In genomic region chr7:109641445-109641844, GRCh38 we compare ENCODE assay signal across 19 cellular contexts.
"Had no signal": no experiment of that assay in that cellular context is flagged by ENCODE, and none has a peak within 500 bp of the region (broad histone marks: within the 10 kb centered on the region; RNA-seq: fewer than 3 reads in every experiment).

No MANE protein-coding gene starts in this region.

- H3K4me3 ChIP-seq: cardiac muscle cell, lung, sigmoid colon, spleen, tibial nerve, uterus had no signal

- DNase-seq: activated CD4-positive, alpha-beta T cell treated with anti-CD3 and anti-CD28 coated beads for 1 hour; activated CD4-positive, alpha-beta T cell treated with anti-CD3 and anti-CD28 coated beads, Interleukin-2, amount 50 U/mL, for 4 hours; dermis blood vessel endothelial cell; effector memory CD8-positive, alpha-beta T cell; kidney; midbrain; sigmoid colon; spleen; stimulated activated naive CD8-positive, alpha-beta T cell treated with anti-CD3 and anti-CD28 coated beads, Interleukin-15, Interleukin-2, amounts not matched to agents 100 U/mL and 50 U/mL, for 24 hours; T-cell; T-helper 9 cell; uterus had no signal

- H3K9me3 ChIP-seq: sigmoid colon, tibial nerve, uterus had no signal

- H3K4me1 ChIP-seq: parathyroid adenoma, sigmoid colon, spleen, tibial nerve, uterus had no signal

- H3K27me3 ChIP-seq: cardiac muscle cell, sigmoid colon, spleen, tibial nerve, uterus had no signal

- H3K27ac ChIP-seq: cardiac muscle cell, parathyroid adenoma, sigmoid colon, spleen, tibial nerve, uterus had no signal

- H3K36me3 Mint-ChIP-seq: activated naive CD8-positive, alpha-beta T cell; T-cell had no signal

- ATAC-seq: effector memory CD8-positive, alpha-beta T cell; left lobe of liver; stimulated activated naive CD8-positive, alpha-beta T cell treated with anti-CD3 and anti-CD28 coated beads, Interleukin-15, Interleukin-2, amounts not matched to agents 100 U/mL and 50 U/mL, for 24 hours; T-cell had no signal

- H3K36me3 ChIP-seq: cardiac muscle cell, sigmoid colon, spleen, tibial nerve, uterus had no signal

- H3K4me3 Mint-ChIP-seq: activated naive CD8-positive, alpha-beta T cell; effector memory CD8-positive, alpha-beta T cell; nephron; T-cell had no signal

- H3K4me1 Mint-ChIP-seq: nephron, T-cell had no signal

- H3K27me3 Mint-ChIP-seq: activated naive CD8-positive, alpha-beta T cell; effector memory CD8-positive, alpha-beta T cell; T-cell had no signal

- H3K27ac Mint-ChIP-seq: activated naive CD8-positive, alpha-beta T cell; effector memory CD8-positive, alpha-beta T cell; nephron; T-cell had no signal
